8 cellular contexts compared by ENCODE assay signal in genomic region chr18:35343488-35343935, GRCh38. TPM values are rescaled to one million over a fixed set of nuclear protein-coding genes. Genes with fewer than 3 reads are reported as not detected.
DNase-seq lines count a peak whose midpoint lies in the region; ATAC-seq, FAIRE-seq and TF ChIP-seq lines count a peak whose summit lies in the region.

No MANE protein-coding gene starts in this region.

- peaks cover 12% of the 10 kb centered on the region for H3K36me3 Mint-ChIP-seq in astrocyte (ENCODE audit: low read depth, unreplicated experiment)

- no peaks in the 10 kb centered on the region for H3K9me3 Mint-ChIP-seq in astrocyte (ENCODE audit: unreplicated experiment)

- no peak for DNase-seq in cardiac muscle cell (ENCODE audit: low read depth in 1 of 2, low spot score in 1 of 2)
- DNase-seq in left cardiac atrium: no peak
- no peak for DNase-seq in astrocyte (ENCODE audit: low read depth)
- DNase-seq in lower lobe of right lung: no peak
- DNase-seq in upper lobe of right lung: no peak
- DNase-seq in KBM-7: no peak
- no peak for DNase-seq in NCI-H2196 treated with DMSO at 0.1 percent for 48 hours (lab: John Stamatoyannopoulos, UW; ENCODE audit: unreplicated experiment)
- DNase-seq in G401 (ENCODE audit: low spot score): no peak

- peaks cover 58% of the 10 kb centered on the region for H3K79me2 ChIP-seq in astrocyte (ENCODE audit: insufficient read depth, low read length)

- H3K4me1 Mint-ChIP-seq in astrocyte (ENCODE audit: low read depth, unreplicated experiment): no peaks in the 10 kb centered on the region

- H4K20me1 ChIP-seq in astrocyte (ENCODE audit: insufficient read depth, low read length): peaks cover 49% of the 10 kb centered on the region

- H3K9me3 ChIP-seq in cardiac muscle cell (ENCODE audit: low read depth): no peaks in the 10 kb centered on the region
- no peaks in the 10 kb centered on the region for H3K9me3 ChIP-seq in astrocyte (ENCODE audit: insufficient read depth, low read depth, low read length)
- no peaks in the 10 kb centered on the region for H3K9me3 ChIP-seq in lower lobe of right lung
- no peaks in the 10 kb centered on the region for H3K9me3 ChIP-seq in upper lobe of right lung

- intact Hi-C loops in left cardiac atrium (cut with DNase I): loop anchor here in 1 of 2 donors (5.0 kb wide), 1 partner anchor 51 kb away; the partner anchor contains the start of gene ZSCAN30
- intact Hi-C loops in lower lobe of right lung (cut with DNase I): loop anchor here (10.0 kb wide), 1 partner anchor 99 kb away; the partner anchor contains the start of gene ZNF397
- intact Hi-C loops in upper lobe of right lung (cut with DNase I): loop anchor here (10.0 kb wide), 1 partner anchor 109 kb away; no protein-coding TSS in a partner anchor

- in situ Hi-C loops in KBM-7 (cut with MboI; ENCODE audit: low pct_unique_long_range_greater_than_20kb, low sequenced_read_pairs) (no loop called here), G401 (cut with HindIII; ENCODE audit: low sequenced_read_pairs) (no loop called here)

- H3K36me3 ChIP-seq in cardiac muscle cell: peaks cover 20% of the 10 kb centered on the region
- H3K36me3 ChIP-seq in astrocyte (ENCODE audit: insufficient read depth, low read length): peaks cover 24% of the 10 kb centered on the region
- peaks cover 33% of the 10 kb centered on the region for H3K36me3 ChIP-seq in lower lobe of right lung
- H3K36me3 ChIP-seq in upper lobe of right lung: peaks cover 22% of the 10 kb centered on the region

- peak overlapping the region; percentile 100 for H3K27ac ChIP-seq in cardiac muscle cell
- H3K27ac ChIP-seq in astrocyte (ENCODE audit: low read depth, low read length): peak overlapping the region; percentile 99
- H3K27ac ChIP-seq in lower lobe of right lung: peak overlapping the region; percentile 100
- peak overlapping the region; percentile 100 for H3K27ac ChIP-seq in upper lobe of right lung

- H3K27me3 Mint-ChIP-seq in astrocyte (ENCODE audit: low read depth, unreplicated experiment): peaks cover 2% of the 10 kb centered on the region

- peak overlapping the region; percentile 82 for H3K4me2 ChIP-seq in astrocyte (ENCODE audit: low read length)

- peak overlapping the region; percentile 100 for H3K9ac ChIP-seq in astrocyte (ENCODE audit: low read length)

- H3K27ac Mint-ChIP-seq in astrocyte (ENCODE audit: unreplicated experiment): peak overlapping the region; percentile 97

- no peak for FAIRE-seq in astrocyte (lab: Jason Lieb, UNC)

- no peaks in the 10 kb centered on the region for H3K27me3 ChIP-seq in cardiac muscle cell
- H3K27me3 ChIP-seq in astrocyte (ENCODE audit: insufficient read depth, low read length): no peaks in the 10 kb centered on the region
- H3K27me3 ChIP-seq in lower lobe of right lung (ENCODE audit: low read depth): no peaks in the 10 kb centered on the region
- H3K27me3 ChIP-seq in upper lobe of right lung: no peaks in the 10 kb centered on the region

- ATAC-seq in left cardiac atrium (no peak), lower lobe of right lung (no peak), upper lobe of right lung (no peak)

- peak overlapping the region; percentile 96 for H3K4me3 ChIP-seq in cardiac muscle cell
- peak overlapping the region; percentile 72 for H3K4me3 ChIP-seq in astrocyte (ENCODE audit: insufficient read depth, low read depth, low read length)
- H3K4me3 ChIP-seq in lower lobe of right lung: peak overlapping the region; percentile 93
- peak overlapping the region; percentile 96 for H3K4me3 ChIP-seq in upper lobe of right lung

- H3K4me3 Mint-ChIP-seq in astrocyte (ENCODE audit: unreplicated experiment): peak overlapping the region; percentile 99

- peaks cover 22% of the 10 kb centered on the region for H3K4me1 ChIP-seq in cardiac muscle cell (ENCODE audit: low read depth)
- H3K4me1 ChIP-seq in astrocyte (ENCODE audit: insufficient read depth, low read length): peaks cover 11% of the 10 kb centered on the region
- peaks cover 64% of the 10 kb centered on the region for H3K4me1 ChIP-seq in lower lobe of right lung
- peaks cover 23% of the 10 kb centered on the region for H3K4me1 ChIP-seq in upper lobe of right lung

- no peak overlapping the region for H2AFZ ChIP-seq in astrocyte (ENCODE audit: low read depth, low read length)

- TF ChIP-seq CTCF in cardiac muscle cell (IDR thresholded peaks at IDR 0.05; ENCODE audit: low read depth, low read length) (no peak), astrocyte (IDR thresholded peaks at IDR 0.05; ENCODE audit: insufficient read depth, low read depth, low read length) (no peak), lower lobe of right lung (IDR thresholded peaks at IDR 0.05) (no peak), upper lobe of right lung (IDR thresholded peaks at IDR 0.05) (no peak)

RNA-seq across cellular contexts. Expression of gene ZNF24, which starts 0.7 kb away (rescaled TPM):
- total RNA-seq in cardiac muscle cell: 30.7 and 38.5 TPM in 2 replicates
- 41.1 and 55.4 TPM in 2 replicates for polyA plus RNA-seq in cardiac muscle cell
- total RNA-seq in left cardiac atrium: 10 to 100 TPM; 43.5 to 51.1 TPM
- 55.5 and 55.6 TPM in 2 replicates for total RNA-seq in astrocyte
- total RNA-seq in lower lobe of right lung: 51.8 TPM
- 54.7 TPM for total RNA-seq in upper lobe of right lung
- 32.8 and 35.6 TPM in 2 replicates for total RNA-seq in G401 (2014; rRNA removed; shearing (Covaris generic))

RNA-seq across cellular contexts. Expression of gene ZNF396, which starts 33.6 kb away (rescaled TPM):
- total RNA-seq in cardiac muscle cell: 2.8 TPM in 2 replicates
- polyA plus RNA-seq in cardiac muscle cell: 3.8 and 8.2 TPM in 2 replicates
- 1 to 10 TPM in 1 of 2 donors, under 1 TPM in 1; 0.97 to 1.0 TPM for total RNA-seq in left cardiac atrium
- total RNA-seq in astrocyte: 1.3 and 1.4 TPM in 2 replicates
- 4.4 TPM for total RNA-seq in lower lobe of right lung
- total RNA-seq in upper lobe of right lung: 3.1 TPM
- total RNA-seq in G401 (2014; rRNA removed; shearing (Covaris generic)): 0.03 and 0.25 TPM in 2 replicates

RNA-seq across cellular contexts. Expression of gene ZSCAN30, which starts 53.5 kb away (rescaled TPM):
- 19.7 and 29.5 TPM in 2 replicates for total RNA-seq in cardiac muscle cell
- polyA plus RNA-seq in cardiac muscle cell: 19.5 and 36.9 TPM in 2 replicates
- total RNA-seq in left cardiac atrium: 10 to 100 TPM; 13.3 to 19.1 TPM
- 19.0 and 20.4 TPM in 2 replicates for total RNA-seq in astrocyte
- total RNA-seq in lower lobe of right lung: 18.8 TPM
- total RNA-seq in upper lobe of right lung: 18.9 TPM
- 18.4 and 18.6 TPM in 2 replicates for total RNA-seq in G401 (2014; rRNA removed; shearing (Covaris generic))
